Comparison of ENCODE assay signal across 9 cellular contexts in the genomic region with DNA sequence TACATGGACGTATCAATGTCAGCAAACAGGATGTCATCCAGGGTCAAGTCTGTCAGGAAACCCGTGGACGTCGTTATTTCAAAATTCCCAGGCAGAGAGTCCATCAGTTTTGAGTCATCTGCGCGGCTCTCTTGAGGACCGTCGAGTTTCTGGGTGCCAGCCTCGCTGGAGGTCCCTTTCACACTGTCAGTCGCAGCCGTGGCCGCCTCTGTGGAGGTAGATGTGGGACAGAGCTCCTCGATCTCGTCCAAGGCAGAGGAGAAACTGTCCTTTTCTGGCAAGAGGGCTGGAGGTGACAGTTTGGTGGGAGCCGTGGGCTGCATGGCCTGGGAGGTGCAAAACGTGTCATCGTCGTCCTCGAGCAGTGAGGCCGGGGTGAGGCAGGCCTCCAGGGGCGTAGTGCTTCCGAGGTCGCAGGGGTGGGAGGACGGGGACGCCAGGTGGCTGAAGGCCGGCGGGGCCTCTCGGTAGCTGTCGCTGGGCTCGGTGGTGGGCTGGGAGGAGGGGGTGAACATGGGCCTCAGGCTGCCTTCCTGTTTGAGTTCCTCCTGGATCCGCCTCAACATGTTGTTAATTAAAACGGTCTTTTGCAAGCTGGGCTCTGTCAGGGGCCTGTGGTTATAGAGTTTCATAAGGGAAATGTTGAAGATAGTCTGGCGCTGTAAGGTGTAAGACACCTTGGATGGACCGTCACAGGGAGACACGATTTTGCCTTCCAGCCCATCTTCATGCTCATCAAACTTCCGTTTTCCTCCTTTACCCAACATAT. TPM values are rescaled to one million over a fixed set of nuclear protein-coding genes. Genes with fewer than 3 reads are reported as not detected.
DNase-seq lines count a peak whose midpoint lies in the region; ATAC-seq, FAIRE-seq and TF ChIP-seq lines count a peak whose summit lies in the region.
"Had no signal": no experiment of that assay in that cellular context is flagged by ENCODE, and none has a peak within 500 bp of the region (broad histone marks: within the 10 kb centered on the region; RNA-seq: fewer than 3 reads in every experiment).

No MANE protein-coding gene starts in this region.

- peak overlapping the region; percentile 38 for H3K4me3 ChIP-seq in BLaER1
- no peak overlapping the region for H3K4me3 ChIP-seq in effector memory CD4-positive, alpha-beta T cell (ENCODE audit: insufficient read depth, low read depth, low read length, poor library complexity, severe bottlenecking)
- H3K4me3 ChIP-seq: left lung had no signal

- H3K9me3 ChIP-seq in BLaER1, result no peaks in the 10 kb centered on the region
- no peaks in the 10 kb centered on the region for H3K9me3 ChIP-seq in effector memory CD4-positive, alpha-beta T cell (ENCODE audit: control insufficient read depth, low read length)
- H3K9me3 ChIP-seq: left lung had no signal

- peak overlapping the region; percentile 93 for H3K27ac Mint-ChIP-seq in activated naive CD8-positive, alpha-beta T cell
- H3K27ac Mint-ChIP-seq in type B pancreatic cell (no peak overlapping the region), HFFc6 (no peak overlapping the region)

- H3K27ac ChIP-seq in BLaER1, result peak overlapping the region; percentile 82
- H3K27ac ChIP-seq in effector memory CD4-positive, alpha-beta T cell (ENCODE audit: insufficient read depth, low read length, poor library complexity, severe bottlenecking), result no peak overlapping the region

- H3K36me3 ChIP-seq in BLaER1, result peaks cover 50% of the 10 kb centered on the region
- H3K36me3 ChIP-seq in effector memory CD4-positive, alpha-beta T cell (ENCODE audit: control insufficient read depth, insufficient read depth, low read length), result peaks cover 19% of the 10 kb centered on the region

- peaks cover 47% of the 10 kb centered on the region for H3K4me1 ChIP-seq in BLaER1
- no peaks in the 10 kb centered on the region for H3K4me1 ChIP-seq in effector memory CD4-positive, alpha-beta T cell (ENCODE audit: control insufficient read depth, insufficient read depth, low read length, poor library complexity, severe bottlenecking)

- peak overlapping the region; percentile 85 for H3K4me3 Mint-ChIP-seq in activated naive CD8-positive, alpha-beta T cell
- peak overlapping the region; percentile 41 for H3K4me3 Mint-ChIP-seq in type B pancreatic cell
- H3K4me3 Mint-ChIP-seq in HFFc6, result no peak overlapping the region

- no peaks in the 10 kb centered on the region for H3K9me3 Mint-ChIP-seq in activated naive CD8-positive, alpha-beta T cell (ENCODE audit: low read depth)
- no peaks in the 10 kb centered on the region for H3K9me3 Mint-ChIP-seq in type B pancreatic cell
- no peaks in the 10 kb centered on the region for H3K9me3 Mint-ChIP-seq in HFFc6

- H3K4me1 Mint-ChIP-seq in activated naive CD8-positive, alpha-beta T cell (ENCODE audit: low read depth), result peaks cover 60% of the 10 kb centered on the region
- H3K4me1 Mint-ChIP-seq in type B pancreatic cell (ENCODE audit: unreplicated experiment), result peaks cover 72% of the 10 kb centered on the region
- peaks cover 57% of the 10 kb centered on the region for H3K4me1 Mint-ChIP-seq in HFFc6 (ENCODE audit: low read depth)

- no peak for FAIRE-seq in GM19239 (lab: Jason Lieb, UNC)

- DNase-seq in GM19239 (ENCODE audit: insufficient read length, low spot score), result peak; percentile 65
- no peak for DNase-seq in type B pancreatic cell (ENCODE audit: extremely low spot score, unreplicated experiment)
- no peak for DNase-seq in HFFc6
- no peak for DNase-seq in UCSD-AML1 (lab: John Stamatoyannopoulos, UW; ENCODE audit: unreplicated experiment)
- DNase-seq in effector memory CD4-positive, alpha-beta T cell, result no peak

- ATAC-seq in HG03159 (IDR thresholded peaks at IDR 0.05; ENCODE audit: unreplicated experiment), result peak; percentile 56
- ATAC-seq: left lung had no signal

- no peaks in the 10 kb centered on the region for H3K27me3 Mint-ChIP-seq in activated naive CD8-positive, alpha-beta T cell
- H3K27me3 Mint-ChIP-seq in type B pancreatic cell, result no peaks in the 10 kb centered on the region
- no peaks in the 10 kb centered on the region for H3K27me3 Mint-ChIP-seq in HFFc6 (ENCODE audit: insufficient read depth)

- peak overlapping the region; percentile 17 for H3K9ac ChIP-seq in BLaER1

- TF ChIP-seq CTCF in type B pancreatic cell (conservative IDR thresholded peaks at IDR 0.05) (no peak), HFFc6 (IDR thresholded peaks at IDR 0.05) (no peak)

- H3K4me2 ChIP-seq in BLaER1, result peak overlapping the region; percentile 85

- no peaks in the 10 kb centered on the region for H3K27me3 ChIP-seq in BLaER1
- no peaks in the 10 kb centered on the region for H3K27me3 ChIP-seq in effector memory CD4-positive, alpha-beta T cell (replicated peaks; ENCODE audit: control insufficient read depth, insufficient read depth, low read length, poor library complexity, severe bottlenecking)
- H3K27me3 ChIP-seq: left lung had no signal

- H4K20me1 ChIP-seq in BLaER1, result peaks cover 33% of the 10 kb centered on the region

- H3K36me3 Mint-ChIP-seq in activated naive CD8-positive, alpha-beta T cell, result peaks cover 15% of the 10 kb centered on the region
- H3K36me3 Mint-ChIP-seq in type B pancreatic cell (peaks cover 30% of the 10 kb centered on the region), HFFc6 (ENCODE audit: low read depth) (peaks cover 23% of the 10 kb centered on the region)

RNA-seq across cellular contexts. Expression of a gene that starts 17.4 kb away (rescaled TPM):
- total RNA-seq in type B pancreatic cell (ENCODE audit: low replicate concordance), result 19.2 and 26.2 TPM in 2 replicates
- 10 to 100 TPM; 22.2 to 33.9 (median 29.1) TPM for total RNA-seq in HFFc6 (2021; fragmentation: NEBNext Ultra II Directional; extraction: Animal tissue kit (Norgen Biotek cat#: 25700))
